In the genomic region with DNA sequence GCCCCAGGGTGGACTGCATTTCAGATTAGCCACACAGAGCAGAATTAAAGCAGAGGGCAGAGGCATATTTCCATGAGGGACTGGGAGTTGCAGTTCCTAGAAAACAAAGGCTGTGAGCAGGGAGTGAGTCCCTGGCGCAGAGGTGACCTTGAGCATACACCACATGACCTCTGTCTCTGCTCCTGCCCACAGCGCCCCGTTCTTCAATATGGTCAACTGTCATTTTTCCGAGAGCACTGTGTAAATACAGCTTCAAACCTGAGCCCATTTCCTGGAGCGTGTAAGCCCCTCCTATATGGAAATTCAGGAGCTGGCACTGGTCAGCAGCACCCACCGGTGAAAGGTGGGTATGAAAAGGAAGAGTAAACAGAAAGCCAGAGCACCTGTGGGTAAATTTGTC, we compare ENCODE assay signal across 2 cellular contexts.
TF ChIP-seq lines count a peak whose summit lies in the region.

No MANE protein-coding gene starts in this region.

TF ChIP-seq in GM23338, 12 proteins besides CTCF, POLR2A, EP300 and RAD21 (continued from another document):
- no peak for TF ChIP-seq REST (IDR thresholded peaks at IDR 0.05; ENCODE audit: unreplicated experiment)
- no peak for TF ChIP-seq EZH2 (IDR thresholded peaks at IDR 0.05; ENCODE audit: low read depth, unreplicated experiment)
- no peak for TF ChIP-seq CREB1 (CRISPR knock-in tag; IDR thresholded peaks at IDR 0.05; ENCODE audit: low read depth)
- TF ChIP-seq POLR2AphosphoS5 (IDR thresholded peaks at IDR 0.05; ENCODE audit: low read depth), result no peak
- TF ChIP-seq ZNF462 (CRISPR knock-in tag; IDR thresholded peaks at IDR 0.05), result no peak
- TF ChIP-seq EZH2phosphoT487 (IDR thresholded peaks at IDR 0.05; ENCODE audit: unreplicated experiment), result no peak

TF ChIP-seq in SK-N-SH treated with all-trans-retinoic acid at 6 μM for 48 hours, 23 proteins besides CTCF, POLR2A, EP300 and RAD21 (continued from another document):
- TF ChIP-seq, protein P1, sequence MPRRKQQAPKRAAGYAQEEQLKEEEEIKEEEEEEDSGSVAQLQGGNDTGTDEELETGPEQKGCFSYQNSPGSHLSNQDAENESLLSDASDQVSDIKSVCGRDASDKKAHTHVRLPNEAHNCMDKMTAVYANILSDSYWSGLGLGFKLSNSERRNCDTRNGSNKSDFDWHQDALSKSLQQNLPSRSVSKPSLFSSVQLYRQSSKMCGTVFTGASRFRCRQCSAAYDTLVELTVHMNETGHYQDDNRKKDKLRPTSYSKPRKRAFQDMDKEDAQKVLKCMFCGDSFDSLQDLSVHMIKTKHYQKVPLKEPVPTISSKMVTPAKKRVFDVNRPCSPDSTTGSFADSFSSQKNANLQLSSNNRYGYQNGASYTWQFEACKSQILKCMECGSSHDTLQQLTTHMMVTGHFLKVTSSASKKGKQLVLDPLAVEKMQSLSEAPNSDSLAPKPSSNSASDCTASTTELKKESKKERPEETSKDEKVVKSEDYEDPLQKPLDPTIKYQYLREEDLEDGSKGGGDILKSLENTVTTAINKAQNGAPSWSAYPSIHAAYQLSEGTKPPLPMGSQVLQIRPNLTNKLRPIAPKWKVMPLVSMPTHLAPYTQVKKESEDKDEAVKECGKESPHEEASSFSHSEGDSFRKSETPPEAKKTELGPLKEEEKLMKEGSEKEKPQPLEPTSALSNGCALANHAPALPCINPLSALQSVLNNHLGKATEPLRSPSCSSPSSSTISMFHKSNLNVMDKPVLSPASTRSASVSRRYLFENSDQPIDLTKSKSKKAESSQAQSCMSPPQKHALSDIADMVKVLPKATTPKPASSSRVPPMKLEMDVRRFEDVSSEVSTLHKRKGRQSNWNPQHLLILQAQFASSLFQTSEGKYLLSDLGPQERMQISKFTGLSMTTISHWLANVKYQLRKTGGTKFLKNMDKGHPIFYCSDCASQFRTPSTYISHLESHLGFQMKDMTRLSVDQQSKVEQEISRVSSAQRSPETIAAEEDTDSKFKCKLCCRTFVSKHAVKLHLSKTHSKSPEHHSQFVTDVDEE (CRISPR knock-in tag; IDR thresholded peaks at IDR 0.05), result no peak
- TF ChIP-seq GLIS3 (CRISPR knock-in tag; IDR thresholded peaks at IDR 0.05), result no peak
